ENCODE assay signal across 1 cellular context in the genomic region with DNA sequence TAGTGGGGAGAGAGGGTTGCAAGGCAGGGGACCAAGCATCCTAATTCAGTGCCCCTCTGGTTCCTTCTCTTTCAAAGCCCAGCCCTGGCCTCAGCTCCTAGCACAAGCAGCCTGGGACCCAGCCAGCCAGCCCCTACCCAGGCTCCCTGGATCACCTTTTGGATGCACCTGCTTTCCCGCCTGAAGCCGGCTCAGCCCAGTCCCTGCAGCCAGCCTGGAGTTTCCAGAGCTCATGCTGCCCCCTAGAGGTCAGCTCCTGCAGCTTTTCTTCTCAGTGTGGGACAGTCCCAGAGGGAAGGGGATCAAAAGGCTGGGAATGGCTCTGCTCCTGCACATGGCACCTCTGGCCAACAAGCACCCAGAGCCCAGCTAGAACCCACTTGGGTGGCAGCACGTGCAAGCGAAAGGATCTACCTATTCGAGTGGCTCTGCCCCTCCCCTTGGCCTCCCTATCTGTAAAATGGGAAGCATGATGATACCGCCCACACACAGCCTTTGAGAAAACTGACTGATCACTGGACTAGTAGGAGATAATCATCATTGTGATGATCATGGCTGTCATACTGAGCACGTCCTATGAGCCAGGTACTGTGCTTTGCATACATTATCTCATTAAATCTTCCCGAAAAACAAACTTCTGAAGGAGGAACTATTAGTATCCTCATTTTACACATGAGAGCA.
TF ChIP-seq lines count a peak whose summit lies in the region.

No MANE protein-coding gene starts in this region.

TF ChIP-seq in liver, 16 proteins besides CTCF, POLR2A, EP300 and RAD21 (continued from another document):
- TF ChIP-seq ZBTB33 (IDR thresholded peaks at IDR 0.05) (no peak), FOXA1 (IDR thresholded peaks at IDR 0.05) (no peak), EGR1 (IDR thresholded peaks at IDR 0.05; ENCODE audit: low read depth in 2 of 2) (no peak), HNF4A (conservative IDR thresholded peaks at IDR 0.05) (no peak), TAF1 (conservative IDR thresholded peaks at IDR 0.05) (no peak)
- TF ChIP-seq, protein P1, sequence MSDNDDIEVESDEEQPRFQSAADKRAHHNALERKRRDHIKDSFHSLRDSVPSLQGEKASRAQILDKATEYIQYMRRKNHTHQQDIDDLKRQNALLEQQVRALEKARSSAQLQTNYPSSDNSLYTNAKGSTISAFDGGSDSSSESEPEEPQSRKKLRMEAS (IDR thresholded peaks at IDR 0.05): no peak
